Comparison of ENCODE assay signal across 8 cellular contexts in genomic region chr15:31471731-31472430, GRCh38.
DNase-seq lines count a peak whose midpoint lies in the region; ATAC-seq and TF ChIP-seq lines count a peak whose summit lies in the region.

No MANE protein-coding gene starts in this region.

- BruUV-seq in Caco-2 (replicated peaks; lab: Mats Ljungman, UMichigan): no TSS peak

- H3K27me3 Mint-ChIP-seq in activated T-cell treated with anti-CD3 and anti-CD28 coated beads, Interleukin-2, amount 50 U/mL, for 24 hours: no peaks in the 10 kb centered on the region
- no peaks in the 10 kb centered on the region for H3K27me3 Mint-ChIP-seq in activated CD8-positive, alpha-beta T cell treated with anti-CD3 and anti-CD28 coated beads, Interleukin-2, amount 10 ng/mL, durations not matched to agents 7 days and 5 days (ENCODE audit: low read depth)
- peaks cover 25% of the 10 kb centered on the region for H3K27me3 Mint-ChIP-seq in Caco-2 (ENCODE audit: insufficient read depth, unreplicated experiment)

- no peaks in the 10 kb centered on the region for H3K27me3 ChIP-seq in upper lobe of left lung
- H3K27me3 ChIP-seq in Caco-2 (replicated peaks; ENCODE audit: control insufficient read depth, insufficient read depth, low read length): no peaks in the 10 kb centered on the region

- H3K36me3 ChIP-seq in upper lobe of left lung: no peaks in the 10 kb centered on the region
- no peaks in the 10 kb centered on the region for H3K36me3 ChIP-seq in Caco-2 (ENCODE audit: control insufficient read depth, insufficient read depth, low read length)

- H3K4me3 Mint-ChIP-seq in activated T-cell treated with anti-CD3 and anti-CD28 coated beads, Interleukin-2, amount 50 U/mL, for 24 hours: no peak overlapping the region
- H3K4me3 Mint-ChIP-seq in activated CD8-positive, alpha-beta T cell treated with anti-CD3 and anti-CD28 coated beads, Interleukin-2, amount 10 ng/mL, durations not matched to agents 7 days and 5 days: no peak overlapping the region
- no peak overlapping the region for H3K4me3 Mint-ChIP-seq in Caco-2 (ENCODE audit: unreplicated experiment)

- intact Hi-C loops in left cardiac atrium (cut with DNase I): no loop called here
- intact Hi-C loops in Caco-2 (cut with micrococcal nuclease; ENCODE audit: unreplicated experiment): no loop called here

- peak overlapping the region; percentile 90 for H3K27ac Mint-ChIP-seq in activated T-cell treated with anti-CD3 and anti-CD28 coated beads, Interleukin-2, amount 50 U/mL, for 24 hours
- H3K27ac Mint-ChIP-seq in activated CD8-positive, alpha-beta T cell treated with anti-CD3 and anti-CD28 coated beads, Interleukin-2, amount 10 ng/mL, durations not matched to agents 7 days and 5 days: peak overlapping the region; percentile 89
- no peak overlapping the region for H3K27ac Mint-ChIP-seq in Caco-2 (ENCODE audit: unreplicated experiment)

- TF ChIP-seq EP300 in upper lobe of left lung (IDR thresholded peaks at IDR 0.05): no peak

- WGBS in upper lobe of left lung, 2 donors: 80 to 85% methylated on average over 7 of the region's 7 CpGs

- TF ChIP-seq CTCF in upper lobe of left lung (IDR thresholded peaks at IDR 0.05) (no peak), Caco-2 (IDR thresholded peaks at IDR 0.05; ENCODE audit: insufficient read depth in 1 of 2, low read depth in 1 of 2, low read length in 1 of 2, severe bottlenecking in 1 of 2, unreplicated experiment in 1 of 2) (no peak)

- peaks cover 4% of the 10 kb centered on the region for H3K9me3 Mint-ChIP-seq in activated T-cell treated with anti-CD3 and anti-CD28 coated beads, Interleukin-2, amount 50 U/mL, for 24 hours
- H3K9me3 Mint-ChIP-seq in activated CD8-positive, alpha-beta T cell treated with anti-CD3 and anti-CD28 coated beads, Interleukin-2, amount 10 ng/mL, durations not matched to agents 7 days and 5 days (ENCODE audit: insufficient read depth): no peaks in the 10 kb centered on the region
- no peaks in the 10 kb centered on the region for H3K9me3 Mint-ChIP-seq in Caco-2 (ENCODE audit: unreplicated experiment)

- no peak for TF ChIP-seq POLR2A in upper lobe of left lung (IDR thresholded peaks at IDR 0.05)

- H3K4me1 Mint-ChIP-seq in activated T-cell treated with anti-CD3 and anti-CD28 coated beads, Interleukin-2, amount 50 U/mL, for 24 hours (ENCODE audit: low read depth): peaks cover 54% of the 10 kb centered on the region
- H3K4me1 Mint-ChIP-seq in activated CD8-positive, alpha-beta T cell treated with anti-CD3 and anti-CD28 coated beads, Interleukin-2, amount 10 ng/mL, durations not matched to agents 7 days and 5 days (ENCODE audit: low read depth): peaks cover 38% of the 10 kb centered on the region
- no peaks in the 10 kb centered on the region for H3K4me1 Mint-ChIP-seq in Caco-2 (ENCODE audit: low read depth, unreplicated experiment)

- ATAC-seq in activated CD8-positive, alpha-beta T cell treated with anti-CD3 and anti-CD28 coated beads, Interleukin-2, amount 10 ng/mL, durations not matched to agents 7 days and 5 days: no peak
- ATAC-seq in left cardiac atrium: peak; percentile 28 to 92
- ATAC-seq in upper lobe of left lung (ENCODE audit: low FRiP score in 2 of 2): peak; percentile 62 to 91
- no peak for ATAC-seq in GM19452 (IDR thresholded peaks at IDR 0.05; ENCODE audit: unreplicated experiment)

- H3K4me1 ChIP-seq in upper lobe of left lung: peaks cover 0 to 15% (median 13%) of the 10 kb centered on the region in 4 donors
- H3K4me1 ChIP-seq in Caco-2: no peaks in the 10 kb centered on the region

- DNase-seq in activated T-cell treated with anti-CD3 and anti-CD28 coated beads, Interleukin-2, amount 50 U/mL, for 24 hours: no peak
- DNase-seq in activated T-cell treated with anti-CD3 and anti-CD28 coated beads for 4 hours (no peak), left cardiac atrium (no peak), upper lobe of left lung (peak in 1 of 2 donors; percentile 10), Caco-2 (no peak), NCI-H2029 (lab: John Stamatoyannopoulos, UW) (no peak)
- DNase-seq in activated CD8-positive, alpha-beta T cell treated with anti-CD3 and anti-CD28 coated beads, Interleukin-2, amount 10 ng/mL, durations not matched to agents 7 days and 5 days: no peak

- H3K4me3 ChIP-seq in upper lobe of left lung (no peak overlapping the region), Caco-2 (ENCODE audit: low read depth, low read length) (no peak overlapping the region)

- no peaks in the 10 kb centered on the region for H3K9me3 ChIP-seq in upper lobe of left lung
- H3K9me3 ChIP-seq in Caco-2: no peaks in the 10 kb centered on the region

- H3K36me3 Mint-ChIP-seq in activated T-cell treated with anti-CD3 and anti-CD28 coated beads, Interleukin-2, amount 50 U/mL, for 24 hours (ENCODE audit: low read depth): peaks cover 18% of the 10 kb centered on the region
- peaks cover 10% of the 10 kb centered on the region for H3K36me3 Mint-ChIP-seq in activated CD8-positive, alpha-beta T cell treated with anti-CD3 and anti-CD28 coated beads, Interleukin-2, amount 10 ng/mL, durations not matched to agents 7 days and 5 days (ENCODE audit: low read depth)
- H3K36me3 Mint-ChIP-seq in Caco-2 (ENCODE audit: insufficient read depth, unreplicated experiment): no peaks in the 10 kb centered on the region

- no peak overlapping the region for H3K27ac ChIP-seq in upper lobe of left lung

- POLR2A ChIA-PET in activated CD8-positive, alpha-beta T cell treated with anti-CD3 and anti-CD28 coated beads, Interleukin-2, amount 10 ng/mL, durations not matched to agents 7 days and 5 days (lab: Charles Lee): interaction anchor here (1.0 to 4.6 kb wide), 6 partner anchors 36 to 146 kb away, joined by 3 to 30 read pairs (median 6); partner anchors contain the start of gene KLF13
- POLR2A ChIA-PET in Caco-2 (lab: Charles Lee): no interaction called here

- CTCF ChIA-PET in activated CD8-positive, alpha-beta T cell treated with anti-CD3 and anti-CD28 coated beads, Interleukin-2, amount 10 ng/mL, durations not matched to agents 7 days and 5 days (lab: Charles Lee): interaction anchor here (1.3 to 11.3 kb wide), 9 partner anchors 10 to 256 kb away, joined by 3 to 104 read pairs (median 9); no protein-coding TSS in a partner anchor
- CTCF ChIA-PET in Caco-2 (lab: Charles Lee): no interaction called here

Comparison
In these comparisons a context has a peak if more than half of its experiments do, and no peak if none do; other contexts are left out.
1. ATAC-seq: peak in left cardiac atrium (2 of 2) and upper lobe of left lung (2 of 2); none in activated CD8-positive, alpha-beta T cell treated with anti-CD3 and anti-CD28 coated beads, Interleukin-2, amount 10 ng/mL, durations not matched to agents 7 days and 5 days (single experiment) and GM19452 (single experiment).